ENCODE assay signal across 1 cellular context in genomic region chr6:27684264-27685211, GRCh38.
TF ChIP-seq lines count a peak whose summit lies in the region.

No MANE protein-coding gene starts in this region.

TF ChIP-seq in HepG2, 621 proteins besides CTCF, POLR2A, EP300 and RAD21 (continued from another document and continues in another):
- TF ChIP-seq ZNF142 (CRISPR knock-in tag; IDR thresholded peaks at IDR 0.05) (no peak), SMARCE1 (IDR thresholded peaks at IDR 0.05; ENCODE audit: borderline replicate concordance) (no peak), ZNF367 (CRISPR knock-in tag; IDR thresholded peaks at IDR 0.05; ENCODE audit: borderline replicate concordance) (no peak), RFX1 (IDR thresholded peaks at IDR 0.05) (no peak), KLF9 (CRISPR knock-in tag; IDR thresholded peaks at IDR 0.05; ENCODE audit: low read depth) (no peak), SRY (CRISPR knock-in tag; IDR thresholded peaks at IDR 0.05) (no peak), ZBTB10 (CRISPR knock-in tag; IDR thresholded peaks at IDR 0.05; ENCODE audit: borderline replicate concordance) (no peak), MNT (IDR thresholded peaks at IDR 0.05) (no peak), EZH2 (conservative IDR thresholded peaks at IDR 0.05; ENCODE audit: low read depth, low read length) (no peak), THYN1 (CRISPR knock-in tag; IDR thresholded peaks at IDR 0.05; ENCODE audit: borderline replicate concordance, low read depth) (no peak), NCOA5 (CRISPR knock-in tag; IDR thresholded peaks at IDR 0.05) (no peak), FLYWCH1 (CRISPR knock-in tag; IDR thresholded peaks at IDR 0.05) (no peak), ZNF383 (CRISPR knock-in tag; IDR thresholded peaks at IDR 0.05; ENCODE audit: borderline replicate concordance) (no peak), ZNF772 (CRISPR knock-in tag; IDR thresholded peaks at IDR 0.05) (no peak), TCF12 (IDR thresholded peaks at IDR 0.05) (no peak), TCF12 (CRISPR knock-in tag; IDR thresholded peaks at IDR 0.05) (no peak), ZBTB7A (CRISPR knock-in tag; IDR thresholded peaks at IDR 0.05) (no peak), NFE2L1 (CRISPR knock-in tag; IDR thresholded peaks at IDR 0.05; ENCODE audit: borderline replicate concordance) (no peak), ADNP (CRISPR knock-in tag; IDR thresholded peaks at IDR 0.05) (no peak), ZNF567 (CRISPR knock-in tag; IDR thresholded peaks at IDR 0.05; ENCODE audit: borderline replicate concordance) (0 out of 2 replicates have a peak, but pooled peaks have one; percentile 28), ZSCAN12 (CRISPR knock-in tag; IDR thresholded peaks at IDR 0.05) (no peak), ZNF790 (CRISPR knock-in tag; IDR thresholded peaks at IDR 0.05; ENCODE audit: borderline replicate concordance) (no peak), ZNF780A (CRISPR knock-in tag; IDR thresholded peaks at IDR 0.05) (no peak), ZHX1 (CRISPR knock-in tag; IDR thresholded peaks at IDR 0.05; ENCODE audit: low read depth) (peak; percentile 61; the same call in 1 of the 2 replicates), ZFP1 (CRISPR knock-in tag; IDR thresholded peaks at IDR 0.05) (no peak), SNAPC4 (CRISPR knock-in tag; IDR thresholded peaks at IDR 0.05) (no peak), ATAD3A (CRISPR knock-in tag; IDR thresholded peaks at IDR 0.05) (no peak), BRCA1 (CRISPR knock-in tag; IDR thresholded peaks at IDR 0.05) (no peak), STAT6 (CRISPR knock-in tag; IDR thresholded peaks at IDR 0.05; ENCODE audit: borderline replicate concordance) (no peak; the same call in 1 of the 2 replicates), AKAP8 (CRISPR knock-in tag; IDR thresholded peaks at IDR 0.05) (no peak), TFAP4 (IDR thresholded peaks at IDR 0.05; ENCODE audit: borderline replicate concordance, low read depth) (no peak), ZNF652 (CRISPR knock-in tag; IDR thresholded peaks at IDR 0.05; ENCODE audit: borderline replicate concordance, low read depth) (peak; percentile 70; the same call in 1 of the 2 replicates), ZNF83 (CRISPR knock-in tag; IDR thresholded peaks at IDR 0.05; ENCODE audit: borderline replicate concordance) (no peak), ZNF30 (CRISPR knock-in tag; IDR thresholded peaks at IDR 0.05) (no peak)
- TF ChIP-seq, protein P1, sequence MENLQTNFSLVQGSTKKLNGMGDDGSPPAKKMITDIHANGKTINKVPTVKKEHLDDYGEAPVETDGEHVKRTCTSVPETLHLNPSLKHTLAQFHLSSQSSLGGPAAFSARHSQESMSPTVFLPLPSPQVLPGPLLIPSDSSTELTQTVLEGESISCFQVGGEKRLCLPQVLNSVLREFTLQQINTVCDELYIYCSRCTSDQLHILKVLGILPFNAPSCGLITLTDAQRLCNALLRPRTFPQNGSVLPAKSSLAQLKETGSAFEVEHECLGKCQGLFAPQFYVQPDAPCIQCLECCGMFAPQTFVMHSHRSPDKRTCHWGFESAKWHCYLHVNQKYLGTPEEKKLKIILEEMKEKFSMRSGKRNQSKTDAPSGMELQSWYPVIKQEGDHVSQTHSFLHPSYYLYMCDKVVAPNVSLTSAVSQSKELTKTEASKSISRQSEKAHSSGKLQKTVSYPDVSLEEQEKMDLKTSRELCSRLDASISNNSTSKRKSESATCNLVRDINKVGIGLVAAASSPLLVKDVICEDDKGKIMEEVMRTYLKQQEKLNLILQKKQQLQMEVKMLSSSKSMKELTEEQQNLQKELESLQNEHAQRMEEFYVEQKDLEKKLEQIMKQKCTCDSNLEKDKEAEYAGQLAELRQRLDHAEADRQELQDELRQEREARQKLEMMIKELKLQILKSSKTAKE (CRISPR knock-in tag; IDR thresholded peaks at IDR 0.05; ENCODE audit: borderline replicate concordance) = no peak
